In genomic region chr6:7425808-7426190, GRCh38 we compare ENCODE assay signal across 20 cellular contexts. TPM values are rescaled to one million over a fixed set of nuclear protein-coding genes. Genes with fewer than 3 reads are reported as not detected.
"Had no signal": no experiment of that assay in that cellular context is flagged by ENCODE, and none has a peak within 500 bp of the region (broad histone marks: within the 10 kb centered on the region; RNA-seq: fewer than 3 reads in every experiment).

No MANE protein-coding gene starts in this region.

- H3K79me2 ChIP-seq: parathyroid adenoma had no signal

- H3K4me3 ChIP-seq: esophagus muscularis mucosa, gastrocnemius medialis, heart right ventricle, prostate gland, sigmoid colon, skin epidermis, thyroid gland, upper lobe of left lung, uterus had no signal

- H3K9ac ChIP-seq: parathyroid adenoma had no signal

- H3K9me3 ChIP-seq: esophagus muscularis mucosa, gastrocnemius medialis, heart right ventricle, prostate gland, sigmoid colon, thyroid gland, upper lobe of left lung, uterus had no signal

- DNase-seq: effector memory CD4-positive, alpha-beta T cell; gastrocnemius medialis; islet precursor cell; mesendoderm; naive B cell; sigmoid colon; stimulated activated CD4-positive, alpha-beta T cell treated with anti-CD3 and anti-CD28 coated beads, Interleukin-12 subunit alpha, Interleukin-12 subunit beta, amount 100 ng/mL, for 4 hours; stimulated activated naive CD4-positive, alpha-beta T cell treated with Interleukin-2 at 50 U/mL for 16 hours; thyroid gland; uterus had no signal

- H3K27me3 ChIP-seq: esophagus muscularis mucosa, gastrocnemius medialis, heart right ventricle, sigmoid colon, thyroid gland, upper lobe of left lung, uterus had no signal

- H3K4me1 ChIP-seq: esophagus muscularis mucosa, gastrocnemius medialis, prostate gland, thyroid gland, upper lobe of left lung, uterus had no signal

- H3K27ac ChIP-seq: epithelial cell of prostate, esophagus muscularis mucosa, gastrocnemius medialis, parathyroid adenoma, prostate gland, sigmoid colon, skin epidermis, thyroid gland, upper lobe of left lung, uterus had no signal

- ATAC-seq: gastrocnemius medialis had no signal

- H3K36me3 ChIP-seq: esophagus muscularis mucosa, gastrocnemius medialis, heart right ventricle, prostate gland, sigmoid colon, thyroid gland, upper lobe of left lung, uterus had no signal

- H2AFZ ChIP-seq: parathyroid adenoma had no signal

RNA-seq across cellular contexts. Expression of gene CAGE1, which starts 36.3 kb away (rescaled TPM):
- total RNA-seq: esophagus muscularis mucosa, gastrocnemius medialis, omental fat pad, renal cortical epithelial cell, sigmoid colon, upper lobe of left lung had no signal
- polyA plus RNA-seq: heart right ventricle, liver had no signal
